In genomic region chr6:49300911-49301310, GRCh38 we compare ENCODE assay signal across 22 cellular contexts.
DNase-seq lines count a peak whose midpoint lies in the region; ATAC-seq, FAIRE-seq and TF ChIP-seq lines count a peak whose summit lies in the region.
"Had no signal": no experiment of that assay in that cellular context is flagged by ENCODE, and none has a peak within 500 bp of the region (broad histone marks: within the 10 kb centered on the region; RNA-seq: fewer than 3 reads in every experiment).

No MANE protein-coding gene starts in this region.

- no peak overlapping the region for H3K9ac ChIP-seq in SK-N-MC (ENCODE audit: insufficient read length)
- H3K9ac ChIP-seq in HepG2 (ENCODE audit: insufficient read depth, low read depth, low read length), result no peak overlapping the region
- H3K9ac ChIP-seq: BLaER1 treated with 17β-estradiol and CSF1 and Interleukin-3, amounts not matched to agents 10 nM and 100 nM had no signal

- H3K79me2 ChIP-seq in HepG2 (ENCODE audit: insufficient read depth, low read length), result no peaks in the 10 kb centered on the region

- no peak overlapping the region for H2AFZ ChIP-seq in HepG2 (ENCODE audit: low read length)

- H3K4me3 ChIP-seq in LNCaP clone FGC (ENCODE audit: low read depth, low read length) (no peak overlapping the region), SK-N-MC (peak overlapping the region; percentile 14; the same call in 1 of the 2 replicates), fibroblast of villous mesenchyme (ENCODE audit: low read depth, low read length) (no peak overlapping the region), HepG2 (replicated peaks in 1 of 3; ENCODE audit: insufficient read depth in 1 of 3, low read depth in 2 of 3, low read length in 3 of 3) (no peak overlapping the region)
- H3K4me3 ChIP-seq: A549; BLaER1 treated with 17β-estradiol and CSF1 and Interleukin-3, amounts not matched to agents 10 nM and 100 nM had no signal

- no TSS peak for BruUV-seq in HepG2 (replicated peaks; lab: Mats Ljungman, UMichigan)

- in situ Hi-C loops in HepG2 (cut with HindIII; ENCODE audit: extremely low pct_ligation_motif_present, low pct_unique_long_range_greater_than_20kb), result no loop called here

- no peak for TF ChIP-seq POLR2A in HepG2 (IDR thresholded peaks at IDR 0.05; ENCODE audit: insufficient read depth in 1 of 2, low read depth in 2 of 2, low read length in 2 of 2)

- intact Hi-C loops in HepG2 (cut with micrococcal nuclease; ENCODE audit: unreplicated experiment), result loop anchor here (1.0 kb wide), 1 partner anchor 41 kb away; no protein-coding TSS in a partner anchor

- DNase-seq in LNCaP clone FGC (ENCODE audit: low read depth) (peak; percentile 11), SK-N-MC (ENCODE audit: low read depth, low spot score) (no peak), fibroblast of villous mesenchyme (ENCODE audit: low read depth) (peak; percentile 6), HepG2 (ENCODE audit: low spot score) (no peak), NCI-H146 treated with DMSO at 0.1 percent for 48 hours (lab: John Stamatoyannopoulos, UW; ENCODE audit: unreplicated experiment) (no peak), A172 (ENCODE audit: low spot score) (no peak), NCI-H2081 treated with DMSO at 0.1 percent for 48 hours (lab: John Stamatoyannopoulos, UW) (no peak)
- DNase-seq: 8988T; AML-193; Caco-2; Calu3; CD4-positive, alpha-beta T cell; CD8-positive, alpha-beta T cell; DMS79 treated with DMSO at 0.1 percent for 48 hours; GF-D8 had no signal

- no peak overlapping the region for H3K4me2 ChIP-seq in HepG2 (ENCODE audit: low read depth, low read length)
- H3K4me2 ChIP-seq: A549; BLaER1 treated with 17β-estradiol and CSF1 and Interleukin-3, amounts not matched to agents 10 nM and 100 nM had no signal

- H3K36me3 ChIP-seq in SK-N-MC (ENCODE audit: insufficient read depth, low read length) (no peaks in the 10 kb centered on the region), HepG2 (replicated peaks in 1 of 2; ENCODE audit: control insufficient read depth in 1 of 2, insufficient read depth in 2 of 2, low read length in 2 of 2) (no peaks in the 10 kb centered on the region)
- H3K36me3 ChIP-seq: BLaER1 treated with 17β-estradiol and CSF1 and Interleukin-3, amounts not matched to agents 10 nM and 100 nM had no signal

- no peak for ATAC-seq in HepG2
- ATAC-seq: A549; CD8-positive, alpha-beta T cell had no signal

- H4K20me1 ChIP-seq in HepG2 (ENCODE audit: insufficient read depth, low read length), result no peaks in the 10 kb centered on the region
- H4K20me1 ChIP-seq: BLaER1 treated with 17β-estradiol and CSF1 and Interleukin-3, amounts not matched to agents 10 nM and 100 nM had no signal

- no peak for TF ChIP-seq RAD21 in HepG2 (CRISPR knock-in tag; IDR thresholded peaks at IDR 0.05)

- H3K27ac ChIP-seq in SK-N-MC (peak overlapping the region; percentile 80), HepG2 (ENCODE audit: extremely low read length, insufficient read depth, low read length) (no peak overlapping the region)
- H3K27ac ChIP-seq: A549; BLaER1 treated with 17β-estradiol and CSF1 and Interleukin-3, amounts not matched to agents 10 nM and 100 nM; C4-2B had no signal

- TF ChIP-seq EP300 in HepG2 (IDR thresholded peaks at IDR 0.05; ENCODE audit: low read depth in 2 of 2, low read length in 2 of 2), result no peak
- no peak for TF ChIP-seq EP300 in HepG2 (CRISPR knock-in tag; IDR thresholded peaks at IDR 0.05; ENCODE audit: borderline replicate concordance)

- H3K27me3 ChIP-seq in HepG2 (ENCODE audit: control insufficient read depth in 1 of 2, insufficient read depth in 2 of 2, low read length in 2 of 2), result no peaks in the 10 kb centered on the region
- H3K27me3 ChIP-seq: BLaER1 treated with 17β-estradiol and CSF1 and Interleukin-3, amounts not matched to agents 10 nM and 100 nM had no signal

- no peak for FAIRE-seq in HepG2 (lab: Jason Lieb, UNC)
- FAIRE-seq: A549, D721Med, G401.6, GM12891, GM19239 had no signal

- CTCF ChIA-PET in HepG2 (lab: Yijun Ruan, JAX; ENCODE audit: low intra/inter-chr PET ratio, low total read pairs), result no interaction called here

- H3K4me1 ChIP-seq in HepG2 (ENCODE audit: insufficient read depth, low read length), result no peaks in the 10 kb centered on the region
- H3K4me1 ChIP-seq: A549; BLaER1 treated with 17β-estradiol and CSF1 and Interleukin-3, amounts not matched to agents 10 nM and 100 nM; Caco-2 had no signal

- POLR2A ChIA-PET in HepG2 (lab: Yijun Ruan, JAX), result no interaction called here

- TF ChIP-seq CTCF in LNCaP clone FGC (IDR thresholded peaks at IDR 0.05; ENCODE audit: control insufficient read depth, extremely low read depth, insufficient read depth) (no peak), fibroblast of villous mesenchyme (IDR thresholded peaks at IDR 0.05; ENCODE audit: insufficient read depth, low read depth, low read length) (no peak), HepG2 (CRISPR knock-in tag; IDR thresholded peaks at IDR 0.05) (no peak)

- H3K9me3 ChIP-seq in SK-N-MC (ENCODE audit: low read depth, low read length), result no peaks in the 10 kb centered on the region
- H3K9me3 ChIP-seq in HepG2 (ENCODE audit: low read length), result no peaks in the 10 kb centered on the region
- H3K9me3 ChIP-seq: A549; BLaER1 treated with 17β-estradiol and CSF1 and Interleukin-3, amounts not matched to agents 10 nM and 100 nM; Caco-2 had no signal

TF ChIP-seq in HepG2, 621 proteins besides CTCF, POLR2A, EP300 and RAD21:
- TF ChIP-seq ZBTB49 (CRISPR knock-in tag; IDR thresholded peaks at IDR 0.05; ENCODE audit: borderline replicate concordance) (no peak), RAD51 (IDR thresholded peaks at IDR 0.05; ENCODE audit: borderline replicate concordance) (no peak), ZNF570 (CRISPR knock-in tag; IDR thresholded peaks at IDR 0.05; ENCODE audit: borderline replicate concordance) (no peak), ZNF383 (CRISPR knock-in tag; IDR thresholded peaks at IDR 0.05; ENCODE audit: borderline replicate concordance) (no peak), ZNF317 (CRISPR knock-in tag; IDR thresholded peaks at IDR 0.05) (no peak), ATF1 (CRISPR knock-in tag; IDR thresholded peaks at IDR 0.05) (no peak), ARNTL (CRISPR knock-in tag; IDR thresholded peaks at IDR 0.05) (no peak)

Comparison
In these comparisons a context has a peak if more than half of its experiments do, and no peak if none do; other contexts are left out.
1. DNase-seq: peak in LNCaP clone FGC (single experiment) and fibroblast of villous mesenchyme (single experiment); none in SK-N-MC (single experiment), HepG2 (single experiment), NCI-H146 treated with DMSO at 0.1 percent for 48 hours (single experiment), A172 (single experiment) and NCI-H2081 treated with DMSO at 0.1 percent for 48 hours (single experiment).